ENCODE assay signal across 23 cellular contexts in genomic region chr2:49860170-49860569, GRCh38.
"Had no signal": no experiment of that assay in that cellular context is flagged by ENCODE, and none has a peak within 500 bp of the region (broad histone marks: within the 10 kb centered on the region; RNA-seq: fewer than 3 reads in every experiment).

No MANE protein-coding gene starts in this region.

- H3K4me1 ChIP-seq: colonic mucosa, esophagus squamous epithelium, gastrocnemius medialis, left lung, lower lobe of right lung had no signal

- H3K36me3 ChIP-seq: colonic mucosa, esophagus squamous epithelium, gastrocnemius medialis, left lung, lower lobe of right lung had no signal

- H3K9me3 ChIP-seq: colonic mucosa, esophagus squamous epithelium, gastrocnemius medialis, left lung, lower lobe of right lung, mucosa of descending colon had no signal

- H3K4me3 ChIP-seq: colonic mucosa, esophagus squamous epithelium, gastrocnemius medialis, hepatocyte, left lung, lower lobe of right lung, mucosa of descending colon had no signal

- H3K79me2 ChIP-seq: hepatocyte had no signal

- DNase-seq: colonic mucosa; cortex of kidney; effector CD8-positive, alpha-beta T cell; effector memory CD8-positive, alpha-beta T cell; endodermal cell; erythroblast; esophagus squamous epithelium; foreskin fibroblast; foreskin melanocyte; gastrocnemius medialis; glutamatergic neuron; head of caudate nucleus; hypothalamus; immature natural killer cell; left cardiac atrium; left lung; lower lobe of right lung; mesenchymal stem cell; mucosa of descending colon; naive B cell had no signal

- H3K27ac ChIP-seq: colonic mucosa, epithelial cell of prostate, esophagus squamous epithelium, gastrocnemius medialis, hepatocyte, left lung, lower lobe of right lung had no signal

- ATAC-seq: effector memory CD8-positive, alpha-beta T cell; esophagus mucosa; gastrocnemius medialis; left lung; lower lobe of right lung; mucosa of descending colon had no signal

- H3K4me2 ChIP-seq: hepatocyte had no signal

- H3K27me3 ChIP-seq: colonic mucosa, esophagus squamous epithelium, gastrocnemius medialis, hepatocyte, left lung had no signal

- H2AFZ ChIP-seq: hepatocyte had no signal
